ENCODE assay signal across 8 cellular contexts in genomic region chr6:2765166-2765895, GRCh38. TPM values are rescaled to one million over a fixed set of nuclear protein-coding genes. Genes with fewer than 3 reads are reported as not detected.
DNase-seq lines count a peak whose midpoint lies in the region; ATAC-seq, FAIRE-seq and TF ChIP-seq lines count a peak whose summit lies in the region.

Gene WRNIP1 (plus strand): TSS chr6:2765393. CDS start chr6:2765623, 230 bp downstream.

- H3K27ac ChIP-seq in adipose tissue (ENCODE audit: low read depth, low read length) (peak within 1 kb of the TSS; percentile 48), heart left ventricle (peak within 1 kb of the TSS; percentile 92 to 99 (median 97)), upper lobe of left lung (peak within 1 kb of the TSS; percentile 90 to 97 (median 94))

- H3K4me3 ChIP-seq in heart left ventricle: peak within 1 kb of the TSS; percentile 71 to 94 (median 86)
- H3K4me3 ChIP-seq in upper lobe of left lung: peak within 1 kb of the TSS; percentile 77 to 96 (median 82)

- peak; percentile 38 to 85 (median 68) for TF ChIP-seq CTCF in heart left ventricle (IDR thresholded peaks at IDR 0.05)
- TF ChIP-seq CTCF in upper lobe of left lung (IDR thresholded peaks at IDR 0.05): peak; percentile 66 to 97 (median 95)

- TF ChIP-seq EP300 in upper lobe of left lung (IDR thresholded peaks at IDR 0.05): no peak

- H3K36me3 ChIP-seq in heart left ventricle (peaks cover 0 to 4% (median 0%) of the 10 kb centered on the region in 9 donors), upper lobe of left lung (no peaks in the 10 kb centered on the region)

- TF ChIP-seq POLR2A in GM12891 (IDR thresholded peaks at IDR 0.05; ENCODE audit: low read depth, low read length) (peak; percentile 53; the same call in 1 of the 2 replicates), heart left ventricle (IDR thresholded peaks at IDR 0.05) (peak in 1 of 2 donors; percentile 85), upper lobe of left lung (IDR thresholded peaks at IDR 0.05) (peak in 3 of 4 donors; percentile 68 to 88 (median 83))

- intact Hi-C loops in heart left ventricle (cut with DNase I) (loop anchor here in 1 of 10 donors (10.0 kb wide), 1 partner anchor 299 kb away; the partner anchor contains the start of gene RIPK1), posterior cingulate gyrus (cut with DNase I) (no loop called here)

- DNase-seq in GM12891 (ENCODE audit: insufficient read length, low spot score) (peak; percentile 87), NCI-H1436 (lab: John Stamatoyannopoulos, UW) (peak; percentile 97), T follicular helper cell (ENCODE audit: low read depth) (peak; percentile 95), heart left ventricle (peak; percentile 98 to 100 (median 99)), posterior cingulate gyrus (peak; percentile 97 to 100 (median 99)), upper lobe of left lung (peak; percentile 99 to 100)

- no peaks in the 10 kb centered on the region for H3K27me3 ChIP-seq in heart left ventricle
- H3K27me3 ChIP-seq in upper lobe of left lung: no peaks in the 10 kb centered on the region

- H3K4me1 ChIP-seq in heart left ventricle: peaks cover 0 to 46% (median 33%) of the 10 kb centered on the region in 12 donors
- peaks cover 27 to 45% (median 38%) of the 10 kb centered on the region in 4 donors for H3K4me1 ChIP-seq in upper lobe of left lung

- peak; percentile 90 for ATAC-seq in HG02840 (IDR thresholded peaks at IDR 0.05; ENCODE audit: low FRiP score, unreplicated experiment)
- ATAC-seq in heart left ventricle: peak; percentile 91 to 95 (median 94)
- peak; percentile 95 to 98 for ATAC-seq in upper lobe of left lung (ENCODE audit: low FRiP score in 2 of 2)

- FAIRE-seq in GM12891 (lab: Jason Lieb, UNC): peak; percentile 99

- 0% methylated on average over 72 to 104 of the region's 104 CpGs for WGBS in adipose tissue, 3 donors
- WGBS in heart left ventricle, 4 donors: 0% methylated on average over 53 to 104 of the region's 104 CpGs; no CpG with 5 or more reads in 1 of the 4 donors
- 0 to 1% methylated on average over 24 to 42 of the region's 104 CpGs for WGBS in upper lobe of left lung, 2 donors

- no peaks in the 10 kb centered on the region for H3K9me3 ChIP-seq in heart left ventricle
- H3K9me3 ChIP-seq in upper lobe of left lung: no peaks in the 10 kb centered on the region

TF ChIP-seq in GM12891, 5 proteins besides CTCF, POLR2A, EP300 and RAD21:
- TF ChIP-seq POU2F2 (IDR thresholded peaks at IDR 0.05; ENCODE audit: low read depth, low read length) (0 out of 2 replicates have a peak, but pooled peaks have one; percentile 52), SPI1 (IDR thresholded peaks at IDR 0.05; ENCODE audit: low read depth, low read length) (no peak), TAF1 (IDR thresholded peaks at IDR 0.05; ENCODE audit: low read depth, low read length) (no peak), PAX5 (IDR thresholded peaks at IDR 0.05; ENCODE audit: insufficient read depth, low read length, severe bottlenecking) (no peak), POLR2AphosphoS5 (IDR thresholded peaks at IDR 0.05; ENCODE audit: low read depth, low read length) (no peak)

RNA-seq across cellular contexts. Expression of gene WRNIP1, which starts in this region (rescaled TPM):
- 16.3 TPM for polyA plus RNA-seq in GM12891 (2012; ENCODE audit: low read depth, missing spikeins)
- polyA plus RNA-seq in adipose tissue: 10 to 100 TPM; 21.1 to 28.5 (median 27.5) TPM
- total RNA-seq in heart left ventricle: 10 to 100 TPM; 32.1 to 64.1 (median 34.7) TPM
- polyA plus RNA-seq in heart left ventricle: 10 to 100 TPM; 32.7 to 39.0 TPM
- 100 to 1,000 TPM in 1 of 6 donors, 10 to 100 TPM in 5; 38.7 to 101 (median 59.2) TPM for total RNA-seq in upper lobe of left lung

Comparison
In these comparisons a context has a peak if more than half of its experiments do, and no peak if none do; other contexts are left out.
1. Peak in every context shown above with its lines: DNase-seq, ATAC-seq, H3K4me3 ChIP-seq and H3K27ac ChIP-seq.